Comparison of ENCODE assay signal across 17 cellular contexts in genomic region chr22:47219789-47220188, GRCh38.
A peak's percentile ranks its signal among the peaks of the same experiment; 100 is the strongest.
DNase-seq lines count a peak whose midpoint lies in the region; ATAC-seq lines count a peak whose summit lies in the region.
"Had no signal": no experiment of that assay in that cellular context is flagged by ENCODE, and none has a peak within 500 bp of the region (broad histone marks: within the 10 kb centered on the region; RNA-seq: fewer than 3 reads in every experiment).

No MANE protein-coding gene starts in this region.

- H3K27me3 Mint-ChIP-seq in activated CD8-positive, alpha-beta memory T cell treated with anti-CD3 and anti-CD28 coated beads, Interleukin-2, amount 10 ng/mL, durations not matched to agents 7 days and 5 days, result no peaks in the 10 kb centered on the region
- peaks cover 0 to 2% (median 0%) of the 10 kb centered on the region in 5 donors for H3K27me3 Mint-ChIP-seq in naive thymus-derived CD4-positive, alpha-beta T cell
- H3K27me3 Mint-ChIP-seq: CD4-positive, alpha-beta T cell had no signal

- H3K27ac Mint-ChIP-seq in activated CD8-positive, alpha-beta memory T cell treated with anti-CD3 and anti-CD28 coated beads, Interleukin-2, amount 10 ng/mL, durations not matched to agents 7 days and 5 days, result no peak overlapping the region
- peak overlapping the region in 1 of 9 donors; percentile 49 for H3K27ac Mint-ChIP-seq in naive thymus-derived CD4-positive, alpha-beta T cell
- H3K27ac Mint-ChIP-seq: CD4-positive, alpha-beta T cell had no signal

- H3K4me1 ChIP-seq in naive thymus-derived CD4-positive, alpha-beta T cell (ENCODE audit: control insufficient read depth in 2 of 2, insufficient read depth in 2 of 2, low read length in 2 of 2), result no peaks in the 10 kb centered on the region
- H3K4me1 ChIP-seq: A549, Caco-2, HAP-1 had no signal

- H3K27me3 ChIP-seq in naive thymus-derived CD4-positive, alpha-beta T cell (ENCODE audit: control insufficient read depth in 2 of 2, insufficient read depth in 2 of 2, low read length in 2 of 2), result no peaks in the 10 kb centered on the region

- ATAC-seq in activated CD8-positive, alpha-beta memory T cell treated with anti-CD3 and anti-CD28 coated beads, Interleukin-2, amount 10 ng/mL, durations not matched to agents 7 days and 5 days, result no peak
- ATAC-seq in left lobe of liver, result no peak
- no peak for ATAC-seq in naive thymus-derived CD4-positive, alpha-beta T cell
- ATAC-seq: A549 had no signal

- no peaks in the 10 kb centered on the region for H3K36me3 ChIP-seq in naive thymus-derived CD4-positive, alpha-beta T cell (ENCODE audit: control insufficient read depth in 2 of 3, insufficient read depth in 3 of 3, low read length in 3 of 3)
- H3K36me3 ChIP-seq: HAP-1 had no signal

- CTCF ChIA-PET in activated CD8-positive, alpha-beta memory T cell treated with anti-CD3 and anti-CD28 coated beads, Interleukin-2, amount 10 ng/mL, durations not matched to agents 7 days and 5 days (lab: Charles Lee), result no interaction called here
- CTCF ChIA-PET in naive thymus-derived CD4-positive, alpha-beta T cell (lab: Charles Lee), result no interaction called here

- POLR2A ChIA-PET in naive thymus-derived CD4-positive, alpha-beta T cell (lab: Charles Lee), result no interaction called here

- H3K4me1 Mint-ChIP-seq in activated CD8-positive, alpha-beta memory T cell treated with anti-CD3 and anti-CD28 coated beads, Interleukin-2, amount 10 ng/mL, durations not matched to agents 7 days and 5 days, result no peaks in the 10 kb centered on the region
- H3K4me1 Mint-ChIP-seq in naive thymus-derived CD4-positive, alpha-beta T cell, result no peaks in the 10 kb centered on the region

- DNase-seq in activated CD8-positive, alpha-beta memory T cell treated with anti-CD3 and anti-CD28 coated beads, Interleukin-2, amount 10 ng/mL, durations not matched to agents 7 days and 5 days, result peak; percentile 4
- no peak for DNase-seq in activated CD8-positive, alpha-beta memory T cell treated with anti-CD3 and anti-CD28 coated beads, Interleukin-2, amount 50 U/mL, for 4 hours
- DNase-seq in left lobe of liver (ENCODE audit: low spot score) (peak; percentile 16), posterior vena cava (ENCODE audit: low spot score) (peak; percentile 51), HK-2 (ENCODE audit: unreplicated experiment) (no peak), putamen (ENCODE audit: low spot score) (no peak)
- DNase-seq in stimulated activated CD8-positive, alpha-beta memory T cell treated with anti-CD3 and anti-CD28 coated beads, Interleukin-4, amount 100 ng/mL, for 48 hours, result peak; percentile 9
- DNase-seq in naive thymus-derived CD4-positive, alpha-beta T cell, result no peak
- DNase-seq: AML-193; Caco-2; CD4-positive, alpha-beta T cell; GM23248 had no signal

- H3K27ac ChIP-seq in naive thymus-derived CD4-positive, alpha-beta T cell (ENCODE audit: low read depth, low read length), result no peak overlapping the region
- H3K27ac ChIP-seq: 22Rv1, A549, C4-2B, GM23248, HL-60 had no signal

- intact Hi-C loops in posterior vena cava (cut with DNase I), result no loop called here
- intact Hi-C loops in naive thymus-derived CD4-positive, alpha-beta T cell (cut with micrococcal nuclease), result no loop called here

- no peaks in the 10 kb centered on the region for H3K36me3 Mint-ChIP-seq in activated CD8-positive, alpha-beta memory T cell treated with anti-CD3 and anti-CD28 coated beads, Interleukin-2, amount 10 ng/mL, durations not matched to agents 7 days and 5 days
- peaks cover 0 to under 1% (median 0%) of the 10 kb centered on the region in 5 donors for H3K36me3 Mint-ChIP-seq in naive thymus-derived CD4-positive, alpha-beta T cell

- no peaks in the 10 kb centered on the region for H3K9me3 ChIP-seq in naive thymus-derived CD4-positive, alpha-beta T cell (ENCODE audit: control insufficient read depth in 2 of 3, low read length in 3 of 3)
- H3K9me3 ChIP-seq: A549, Caco-2, HAP-1 had no signal

- no peak overlapping the region for H3K4me3 Mint-ChIP-seq in activated CD8-positive, alpha-beta memory T cell treated with anti-CD3 and anti-CD28 coated beads, Interleukin-2, amount 10 ng/mL, durations not matched to agents 7 days and 5 days
- H3K4me3 Mint-ChIP-seq in naive thymus-derived CD4-positive, alpha-beta T cell, result no peak overlapping the region
- H3K4me3 Mint-ChIP-seq: CD4-positive, alpha-beta T cell had no signal

- peaks cover 2% of the 10 kb centered on the region for H3K9me3 Mint-ChIP-seq in activated CD8-positive, alpha-beta memory T cell treated with anti-CD3 and anti-CD28 coated beads, Interleukin-2, amount 10 ng/mL, durations not matched to agents 7 days and 5 days (ENCODE audit: low read depth)
- peaks cover 0 to 9% (median 0%) of the 10 kb centered on the region in 11 donors for H3K9me3 Mint-ChIP-seq in naive thymus-derived CD4-positive, alpha-beta T cell
- H3K9me3 Mint-ChIP-seq: CD4-positive, alpha-beta T cell had no signal

- H3K4me3 ChIP-seq in naive thymus-derived CD4-positive, alpha-beta T cell (ENCODE audit: low read length), result no peak overlapping the region
- H3K4me3 ChIP-seq: A549, GM23248, HAP-1 had no signal

Comparison
In these comparisons a context has a peak if more than half of its experiments do, and no peak if none do; other contexts are left out.
1. DNase-seq: peak in activated CD8-positive, alpha-beta memory T cell treated with anti-CD3 and anti-CD28 coated beads, Interleukin-2, amount 10 ng/mL, durations not matched to agents 7 days and 5 days (single experiment), left lobe of liver (single experiment), posterior vena cava (single experiment) and stimulated activated CD8-positive, alpha-beta memory T cell treated with anti-CD3 and anti-CD28 coated beads, Interleukin-4, amount 100 ng/mL, for 48 hours (single experiment); none in activated CD8-positive, alpha-beta memory T cell treated with anti-CD3 and anti-CD28 coated beads, Interleukin-2, amount 50 U/mL, for 4 hours (single experiment), naive thymus-derived CD4-positive, alpha-beta T cell (0 of 9), HK-2 (single experiment) and putamen (single experiment).